Comparison of ENCODE assay signal across 1 cellular context in the genomic region with DNA sequence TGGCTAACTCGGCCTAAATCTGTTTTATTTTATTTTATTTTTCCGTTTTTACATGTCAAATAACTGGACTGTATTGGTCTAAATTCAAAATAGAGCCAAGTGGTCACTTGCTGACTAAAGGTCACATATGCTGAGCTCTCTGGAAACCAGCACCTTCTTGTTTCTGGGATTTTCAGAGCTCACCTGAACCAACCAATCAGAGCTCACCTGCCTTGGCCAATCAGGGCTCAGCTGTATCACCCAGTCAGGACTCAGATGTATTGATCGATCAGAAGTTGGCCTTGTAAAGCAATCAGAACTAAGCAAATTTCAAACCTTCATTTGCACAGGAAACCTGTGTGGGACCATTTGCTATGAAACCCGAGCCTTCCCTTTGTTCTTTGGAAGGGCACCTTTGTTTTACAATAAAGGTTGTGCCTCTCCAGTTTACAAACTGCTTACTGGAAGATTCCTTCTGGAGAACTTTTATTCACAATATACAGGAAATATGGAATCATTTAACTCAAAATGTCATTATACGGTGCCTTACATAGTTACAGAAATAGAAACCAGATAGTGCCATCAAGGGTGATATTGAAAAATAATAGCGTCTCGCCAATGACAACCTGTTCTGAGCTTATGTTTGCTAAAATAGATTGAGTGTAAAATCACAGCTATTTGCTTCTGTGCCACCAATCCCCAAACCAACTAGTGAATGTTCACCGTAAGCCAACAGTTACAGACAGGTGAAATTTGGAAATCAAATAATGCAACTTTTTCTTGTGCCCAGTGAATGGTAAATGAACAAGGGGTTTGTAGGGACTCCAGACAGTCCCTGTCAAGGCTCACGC.
TF ChIP-seq lines count a peak whose summit lies in the region.

No MANE protein-coding gene starts in this region.

TF ChIP-seq in HepG2, 621 proteins besides CTCF, POLR2A, EP300 and RAD21 (continued from another document and continues in another):
- TF ChIP-seq ZNF547 (CRISPR knock-in tag; IDR thresholded peaks at IDR 0.05) = 0 out of 2 replicates have a peak, but pooled peaks have one; percentile 56
- TF ChIP-seq TGIF2 (CRISPR knock-in tag; IDR thresholded peaks at IDR 0.05) = peak; percentile 48; the same call in 1 of the 2 replicates
- no peak for TF ChIP-seq ZBTB7A (CRISPR knock-in tag; IDR thresholded peaks at IDR 0.05)
- TF ChIP-seq, protein P1, sequence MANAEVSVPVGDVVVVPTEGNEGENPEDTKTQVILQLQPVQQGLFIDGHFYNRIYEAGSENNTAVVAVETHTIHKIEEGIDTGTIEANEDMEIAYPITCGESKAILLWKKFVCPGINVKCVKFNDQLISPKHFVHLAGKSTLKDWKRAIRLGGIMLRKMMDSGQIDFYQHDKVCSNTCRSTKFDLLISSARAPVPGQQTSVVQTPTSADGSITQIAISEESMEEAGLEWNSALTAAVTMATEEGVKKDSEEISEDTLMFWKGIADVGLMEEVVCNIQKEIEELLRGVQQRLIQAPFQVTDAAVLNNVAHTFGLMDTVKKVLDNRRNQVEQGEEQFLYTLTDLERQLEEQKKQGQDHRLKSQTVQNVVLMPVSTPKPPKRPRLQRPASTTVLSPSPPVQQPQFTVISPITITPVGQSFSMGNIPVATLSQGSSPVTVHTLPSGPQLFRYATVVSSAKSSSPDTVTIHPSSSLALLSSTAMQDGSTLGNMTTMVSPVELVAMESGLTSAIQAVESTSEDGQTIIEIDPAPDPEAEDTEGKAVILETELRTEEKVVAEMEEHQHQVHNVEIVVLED (CRISPR knock-in tag; IDR thresholded peaks at IDR 0.05; ENCODE audit: borderline replicate concordance) = peak; percentile 65; the same call in 1 of the 2 replicates
- TF ChIP-seq HDAC2 (CRISPR knock-in tag; IDR thresholded peaks at IDR 0.05) = peak; percentile 91
- no peak for TF ChIP-seq ZNF562 (CRISPR knock-in tag; IDR thresholded peaks at IDR 0.05; ENCODE audit: borderline replicate concordance)
- TF ChIP-seq PPARG (CRISPR knock-in tag; conservative IDR thresholded peaks at IDR 0.05) = peak; percentile 43; the same call in 1 of the 2 replicates
- 0 out of 2 replicates have a peak, but pooled peaks have one; percentile 3 for TF ChIP-seq SPEN (CRISPR knock-in tag; IDR thresholded peaks at IDR 0.05; ENCODE audit: low read depth)
- TF ChIP-seq YY1 (IDR thresholded peaks at IDR 0.05; ENCODE audit: insufficient read depth, insufficient replicate concordance, low read depth, low read length) = peak; percentile 29
- peak; percentile 43 for TF ChIP-seq MAFF (IDR thresholded peaks at IDR 0.05; ENCODE audit: low read depth, low read length)
- TF ChIP-seq, protein P2, sequence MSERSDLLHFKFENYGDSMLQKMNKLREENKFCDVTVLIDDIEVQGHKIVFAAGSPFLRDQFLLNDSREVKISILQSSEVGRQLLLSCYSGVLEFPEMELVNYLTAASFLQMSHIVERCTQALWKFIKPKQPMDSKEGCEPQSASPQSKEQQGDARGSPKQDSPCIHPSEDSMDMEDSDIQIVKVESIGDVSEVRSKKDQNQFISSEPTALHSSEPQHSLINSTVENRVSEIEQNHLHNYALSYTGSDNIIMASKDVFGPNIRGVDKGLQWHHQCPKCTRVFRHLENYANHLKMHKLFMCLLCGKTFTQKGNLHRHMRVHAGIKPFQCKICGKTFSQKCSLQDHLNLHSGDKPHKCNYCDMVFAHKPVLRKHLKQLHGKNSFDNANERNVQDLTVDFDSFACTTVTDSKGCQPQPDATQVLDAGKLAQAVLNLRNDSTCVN (CRISPR knock-in tag; IDR thresholded peaks at IDR 0.05; ENCODE audit: borderline replicate concordance) = 0 out of 2 replicates have a peak, but pooled peaks have one; percentile 17
- TF ChIP-seq NFIC (IDR thresholded peaks at IDR 0.05; ENCODE audit: low read length) = peak; percentile 65; the same call in 1 of the 2 replicates
- peak; percentile 94 for TF ChIP-seq RCOR2 (CRISPR knock-in tag; IDR thresholded peaks at IDR 0.05)
- no peak for TF ChIP-seq FOXP1 (IDR thresholded peaks at IDR 0.05)
- peak; percentile 68; the same call in 1 of the 2 replicates for TF ChIP-seq FOXP1 (CRISPR knock-in tag; IDR thresholded peaks at IDR 0.05)
- peak; percentile 83 for TF ChIP-seq NFYB (CRISPR knock-in tag; IDR thresholded peaks at IDR 0.05)
- TF ChIP-seq, protein P3, sequence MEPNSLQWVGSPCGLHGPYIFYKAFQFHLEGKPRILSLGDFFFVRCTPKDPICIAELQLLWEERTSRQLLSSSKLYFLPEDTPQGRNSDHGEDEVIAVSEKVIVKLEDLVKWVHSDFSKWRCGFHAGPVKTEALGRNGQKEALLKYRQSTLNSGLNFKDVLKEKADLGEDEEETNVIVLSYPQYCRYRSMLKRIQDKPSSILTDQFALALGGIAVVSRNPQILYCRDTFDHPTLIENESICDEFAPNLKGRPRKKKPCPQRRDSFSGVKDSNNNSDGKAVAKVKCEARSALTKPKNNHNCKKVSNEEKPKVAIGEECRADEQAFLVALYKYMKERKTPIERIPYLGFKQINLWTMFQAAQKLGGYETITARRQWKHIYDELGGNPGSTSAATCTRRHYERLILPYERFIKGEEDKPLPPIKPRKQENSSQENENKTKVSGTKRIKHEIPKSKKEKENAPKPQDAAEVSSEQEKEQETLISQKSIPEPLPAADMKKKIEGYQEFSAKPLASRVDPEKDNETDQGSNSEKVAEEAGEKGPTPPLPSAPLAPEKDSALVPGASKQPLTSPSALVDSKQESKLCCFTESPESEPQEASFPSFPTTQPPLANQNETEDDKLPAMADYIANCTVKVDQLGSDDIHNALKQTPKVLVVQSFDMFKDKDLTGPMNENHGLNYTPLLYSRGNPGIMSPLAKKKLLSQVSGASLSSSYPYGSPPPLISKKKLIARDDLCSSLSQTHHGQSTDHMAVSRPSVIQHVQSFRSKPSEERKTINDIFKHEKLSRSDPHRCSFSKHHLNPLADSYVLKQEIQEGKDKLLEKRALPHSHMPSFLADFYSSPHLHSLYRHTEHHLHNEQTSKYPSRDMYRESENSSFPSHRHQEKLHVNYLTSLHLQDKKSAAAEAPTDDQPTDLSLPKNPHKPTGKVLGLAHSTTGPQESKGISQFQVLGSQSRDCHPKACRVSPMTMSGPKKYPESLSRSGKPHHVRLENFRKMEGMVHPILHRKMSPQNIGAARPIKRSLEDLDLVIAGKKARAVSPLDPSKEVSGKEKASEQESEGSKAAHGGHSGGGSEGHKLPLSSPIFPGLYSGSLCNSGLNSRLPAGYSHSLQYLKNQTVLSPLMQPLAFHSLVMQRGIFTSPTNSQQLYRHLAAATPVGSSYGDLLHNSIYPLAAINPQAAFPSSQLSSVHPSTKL (CRISPR knock-in tag; IDR thresholded peaks at IDR 0.05) = peak; percentile 82
- TF ChIP-seq, protein P4, sequence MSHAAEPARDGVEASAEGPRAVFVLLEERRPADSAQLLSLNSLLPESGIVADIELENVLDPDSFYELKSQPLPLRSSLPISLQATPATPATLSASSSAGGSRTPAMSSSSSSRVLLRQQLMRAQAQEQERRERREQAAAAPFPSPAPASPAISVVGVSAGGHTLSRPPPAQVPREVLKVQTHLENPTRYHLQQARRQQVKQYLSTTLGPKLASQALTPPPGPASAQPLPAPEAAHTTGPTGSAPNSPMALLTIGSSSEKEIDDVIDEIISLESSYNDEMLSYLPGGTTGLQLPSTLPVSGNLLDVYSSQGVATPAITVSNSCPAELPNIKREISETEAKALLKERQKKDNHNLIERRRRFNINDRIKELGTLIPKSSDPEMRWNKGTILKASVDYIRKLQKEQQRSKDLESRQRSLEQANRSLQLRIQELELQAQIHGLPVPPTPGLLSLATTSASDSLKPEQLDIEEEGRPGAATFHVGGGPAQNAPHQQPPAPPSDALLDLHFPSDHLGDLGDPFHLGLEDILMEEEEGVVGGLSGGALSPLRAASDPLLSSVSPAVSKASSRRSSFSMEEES (CRISPR knock-in tag; IDR thresholded peaks at IDR 0.05) = 0 out of 2 replicates have a peak, but pooled peaks have one; percentile 18
- no peak; the same call in 1 of the 2 replicates for TF ChIP-seq POGZ (CRISPR knock-in tag; IDR thresholded peaks at IDR 0.05)
- TF ChIP-seq, protein P5, sequence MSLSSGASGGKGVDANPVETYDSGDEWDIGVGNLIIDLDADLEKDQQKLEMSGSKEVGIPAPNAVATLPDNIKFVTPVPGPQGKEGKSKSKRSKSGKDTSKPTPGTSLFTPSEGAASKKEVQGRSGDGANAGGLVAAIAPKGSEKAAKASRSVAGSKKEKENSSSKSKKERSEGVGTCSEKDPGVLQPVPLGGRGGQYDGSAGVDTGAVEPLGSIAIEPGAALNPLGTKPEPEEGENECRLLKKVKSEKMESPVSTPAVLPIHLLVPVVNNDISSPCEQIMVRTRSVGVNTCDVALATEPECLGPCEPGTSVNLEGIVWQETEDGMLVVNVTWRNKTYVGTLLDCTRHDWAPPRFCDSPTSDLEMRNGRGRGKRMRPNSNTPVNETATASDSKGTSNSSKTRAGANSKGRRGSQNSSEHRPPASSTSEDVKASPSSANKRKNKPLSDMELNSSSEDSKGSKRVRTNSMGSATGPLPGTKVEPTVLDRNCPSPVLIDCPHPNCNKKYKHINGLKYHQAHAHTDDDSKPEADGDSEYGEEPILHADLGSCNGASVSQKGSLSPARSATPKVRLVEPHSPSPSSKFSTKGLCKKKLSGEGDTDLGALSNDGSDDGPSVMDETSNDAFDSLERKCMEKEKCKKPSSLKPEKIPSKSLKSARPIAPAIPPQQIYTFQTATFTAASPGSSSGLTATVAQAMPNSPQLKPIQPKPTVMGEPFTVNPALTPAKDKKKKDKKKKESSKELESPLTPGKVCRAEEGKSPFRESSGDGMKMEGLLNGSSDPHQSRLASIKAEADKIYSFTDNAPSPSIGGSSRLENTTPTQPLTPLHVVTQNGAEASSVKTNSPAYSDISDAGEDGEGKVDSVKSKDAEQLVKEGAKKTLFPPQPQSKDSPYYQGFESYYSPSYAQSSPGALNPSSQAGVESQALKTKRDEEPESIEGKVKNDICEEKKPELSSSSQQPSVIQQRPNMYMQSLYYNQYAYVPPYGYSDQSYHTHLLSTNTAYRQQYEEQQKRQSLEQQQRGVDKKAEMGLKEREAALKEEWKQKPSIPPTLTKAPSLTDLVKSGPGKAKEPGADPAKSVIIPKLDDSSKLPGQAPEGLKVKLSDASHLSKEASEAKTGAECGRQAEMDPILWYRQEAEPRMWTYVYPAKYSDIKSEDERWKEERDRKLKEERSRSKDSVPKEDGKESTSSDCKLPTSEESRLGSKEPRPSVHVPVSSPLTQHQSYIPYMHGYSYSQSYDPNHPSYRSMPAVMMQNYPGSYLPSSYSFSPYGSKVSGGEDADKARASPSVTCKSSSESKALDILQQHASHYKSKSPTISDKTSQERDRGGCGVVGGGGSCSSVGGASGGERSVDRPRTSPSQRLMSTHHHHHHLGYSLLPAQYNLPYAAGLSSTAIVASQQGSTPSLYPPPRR (CRISPR knock-in tag; IDR thresholded peaks at IDR 0.05; ENCODE audit: borderline replicate concordance) = peak; percentile 77
- no peak for TF ChIP-seq ZNF619 (CRISPR knock-in tag; IDR thresholded peaks at IDR 0.05)
- no peak for TF ChIP-seq FIP1L1 (IDR thresholded peaks at IDR 0.05; ENCODE audit: borderline replicate concordance, insufficient read depth, low read depth, low read length)
- TF ChIP-seq HOXA3 (CRISPR knock-in tag; IDR thresholded peaks at IDR 0.05) = peak; percentile 49; the same call in 1 of the 2 replicates
- TF ChIP-seq PHF8 (CRISPR knock-in tag; IDR thresholded peaks at IDR 0.05) = peak; percentile 16; the same call in 1 of the 2 replicates
- TF ChIP-seq GFI1 (CRISPR knock-in tag; IDR thresholded peaks at IDR 0.05; ENCODE audit: borderline replicate concordance) = peak; percentile 100
- TF ChIP-seq SAP130 (CRISPR knock-in tag; IDR thresholded peaks at IDR 0.05; ENCODE audit: low read depth) = peak; percentile 70; the same call in 1 of the 2 replicates
- TF ChIP-seq, protein P6, sequence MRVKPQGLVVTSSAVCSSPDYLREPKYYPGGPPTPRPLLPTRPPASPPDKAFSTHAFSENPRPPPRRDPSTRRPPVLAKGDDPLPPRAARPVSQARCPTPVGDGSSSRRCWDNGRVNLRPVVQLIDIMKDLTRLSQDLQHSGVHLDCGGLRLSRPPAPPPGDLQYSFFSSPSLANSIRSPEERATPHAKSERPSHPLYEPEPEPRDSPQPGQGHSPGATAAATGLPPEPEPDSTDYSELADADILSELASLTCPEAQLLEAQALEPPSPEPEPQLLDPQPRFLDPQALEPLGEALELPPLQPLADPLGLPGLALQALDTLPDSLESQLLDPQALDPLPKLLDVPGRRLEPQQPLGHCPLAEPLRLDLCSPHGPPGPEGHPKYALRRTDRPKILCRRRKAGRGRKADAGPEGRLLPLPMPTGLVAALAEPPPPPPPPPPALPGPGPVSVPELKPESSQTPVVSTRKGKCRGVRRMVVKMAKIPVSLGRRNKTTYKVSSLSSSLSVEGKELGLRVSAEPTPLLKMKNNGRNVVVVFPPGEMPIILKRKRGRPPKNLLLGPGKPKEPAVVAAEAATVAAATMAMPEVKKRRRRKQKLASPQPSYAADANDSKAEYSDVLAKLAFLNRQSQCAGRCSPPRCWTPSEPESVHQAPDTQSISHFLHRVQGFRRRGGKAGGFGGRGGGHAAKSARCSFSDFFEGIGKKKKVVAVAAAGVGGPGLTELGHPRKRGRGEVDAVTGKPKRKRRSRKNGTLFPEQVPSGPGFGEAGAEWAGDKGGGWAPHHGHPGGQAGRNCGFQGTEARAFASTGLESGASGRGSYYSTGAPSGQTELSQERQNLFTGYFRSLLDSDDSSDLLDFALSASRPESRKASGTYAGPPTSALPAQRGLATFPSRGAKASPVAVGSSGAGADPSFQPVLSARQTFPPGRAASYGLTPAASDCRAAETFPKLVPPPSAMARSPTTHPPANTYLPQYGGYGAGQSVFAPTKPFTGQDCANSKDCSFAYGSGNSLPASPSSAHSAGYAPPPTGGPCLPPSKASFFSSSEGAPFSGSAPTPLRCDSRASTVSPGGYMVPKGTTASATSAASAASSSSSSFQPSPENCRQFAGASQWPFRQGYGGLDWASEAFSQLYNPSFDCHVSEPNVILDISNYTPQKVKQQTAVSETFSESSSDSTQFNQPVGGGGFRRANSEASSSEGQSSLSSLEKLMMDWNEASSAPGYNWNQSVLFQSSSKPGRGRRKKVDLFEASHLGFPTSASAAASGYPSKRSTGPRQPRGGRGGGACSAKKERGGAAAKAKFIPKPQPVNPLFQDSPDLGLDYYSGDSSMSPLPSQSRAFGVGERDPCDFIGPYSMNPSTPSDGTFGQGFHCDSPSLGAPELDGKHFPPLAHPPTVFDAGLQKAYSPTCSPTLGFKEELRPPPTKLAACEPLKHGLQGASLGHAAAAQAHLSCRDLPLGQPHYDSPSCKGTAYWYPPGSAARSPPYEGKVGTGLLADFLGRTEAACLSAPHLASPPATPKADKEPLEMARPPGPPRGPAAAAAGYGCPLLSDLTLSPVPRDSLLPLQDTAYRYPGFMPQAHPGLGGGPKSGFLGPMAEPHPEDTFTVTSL (CRISPR knock-in tag; IDR thresholded peaks at IDR 0.05; ENCODE audit: borderline replicate concordance) = 0 out of 2 replicates have a peak, but pooled peaks have one; percentile 13
- no peak for TF ChIP-seq MBNL3 (CRISPR knock-in tag; conservative IDR thresholded peaks at IDR 0.05)
- peak; percentile 99 for TF ChIP-seq HMG20B (CRISPR knock-in tag; conservative IDR thresholded peaks at IDR 0.05)
- TF ChIP-seq SOX13 (IDR thresholded peaks at IDR 0.05) = peak; percentile 86
- TF ChIP-seq SOX13 (CRISPR knock-in tag; conservative IDR thresholded peaks at IDR 0.05 in 1 of 2, IDR thresholded peaks at IDR 0.05 in 1 of 2) = peak in 1 of 2 experiments; percentile 98; a peak in 2 of 4 replicates
- TF ChIP-seq ZNF460 (CRISPR knock-in tag; IDR thresholded peaks at IDR 0.05; ENCODE audit: borderline replicate concordance) = no peak
- 0 out of 2 replicates have a peak, but pooled peaks have one; percentile 61 for TF ChIP-seq ZNF775 (CRISPR knock-in tag; IDR thresholded peaks at IDR 0.05; ENCODE audit: borderline replicate concordance)
- TF ChIP-seq NCOA2 (CRISPR knock-in tag; IDR thresholded peaks at IDR 0.05) = peak; percentile 57; the same call in 1 of the 2 replicates
- TF ChIP-seq ZNF790 (CRISPR knock-in tag; IDR thresholded peaks at IDR 0.05; ENCODE audit: borderline replicate concordance) = 0 out of 2 replicates have a peak, but pooled peaks have one; percentile 7
- peak; percentile 66; the same call in 1 of the 2 replicates for TF ChIP-seq ETV5 (CRISPR knock-in tag; IDR thresholded peaks at IDR 0.05; ENCODE audit: borderline replicate concordance)
